Comparison of ENCODE assay signal across 20 cellular contexts in genomic region chr6:47405273-47405672, GRCh38.
DNase-seq lines count a peak whose midpoint lies in the region; ATAC-seq, FAIRE-seq and TF ChIP-seq lines count a peak whose summit lies in the region.
"Had no signal": no experiment of that assay in that cellular context is flagged by ENCODE, and none has a peak within 500 bp of the region (broad histone marks: within the 10 kb centered on the region; RNA-seq: fewer than 3 reads in every experiment).

No MANE protein-coding gene starts in this region.

- TF ChIP-seq CTCF in bronchial epithelial cell (IDR thresholded peaks at IDR 0.05; ENCODE audit: insufficient read depth, low read length, severe bottlenecking) = no peak

- H3K27ac ChIP-seq in mucosa of rectum (ENCODE audit: low read depth in 2 of 2, low read length in 2 of 2) = peak overlapping the region; percentile 71 to 78
- H3K27ac ChIP-seq in effector memory CD4-positive, alpha-beta T cell (ENCODE audit: insufficient read depth, low read length, poor library complexity, severe bottlenecking) = no peak overlapping the region

- DNase-seq in Caki2 (ENCODE audit: low read depth) = peak; percentile 44
- DNase-seq in HT-29 (ENCODE audit: low spot score) = peak; percentile 97
- peak; percentile 31 for DNase-seq in bronchial epithelial cell (ENCODE audit: low read depth)
- no peak for DNase-seq in effector memory CD4-positive, alpha-beta T cell
- no peak for DNase-seq in frontal cortex (ENCODE audit: low spot score in 2 of 2)
- DNase-seq: activated CD4-positive, alpha-beta T cell treated with anti-CD3 and anti-CD28 coated beads, Interleukin-2, amount 10 ng/mL, durations not matched to agents 24 days and 14 days; activated effector memory CD4-positive, alpha-beta T cell treated with Interleukin-2 at 50 U/mL for 16 hours; AML-193; caudate nucleus; GDM1; H7; left ventricle myocardium superior; NCI-H1694; stimulated activated naive B cell treated with anti-CD40 and anti-IgM and Interleukin-4, amounts not matched to agents 10 μg/mL and 1 μg/mL and 100 μg/mL, for 72 hours; T-cell had no signal

- in situ Hi-C loops in Caki2 (cut with HindIII; ENCODE audit: low pct_unique_long_range_greater_than_20kb, low sequenced_read_pairs) = no loop called here

- peaks cover 15 to 45% of the 10 kb centered on the region in 2 donors for H3K4me1 ChIP-seq in mucosa of rectum (ENCODE audit: control insufficient read depth in 2 of 2, insufficient read depth in 2 of 2, low read length in 2 of 2)
- H3K4me1 ChIP-seq in effector memory CD4-positive, alpha-beta T cell (ENCODE audit: control insufficient read depth, insufficient read depth, low read length, poor library complexity, severe bottlenecking) = no peaks in the 10 kb centered on the region

- no peak for ATAC-seq in GM21381 (IDR thresholded peaks at IDR 0.05; ENCODE audit: unreplicated experiment)
- ATAC-seq: esophagus mucosa; left ventricle myocardium superior; Right ventricle myocardium inferior; sciatic nerve; stimulated activated naive B cell treated with anti-CD40 and anti-IgM and Interleukin-4, amounts not matched to agents 10 μg/mL and 1 μg/mL and 100 μg/mL, for 72 hours; T-cell had no signal

- H3K36me3 ChIP-seq in bronchial epithelial cell (ENCODE audit: control insufficient read depth, insufficient read depth, low read length) = no peaks in the 10 kb centered on the region
- no peaks in the 10 kb centered on the region for H3K36me3 ChIP-seq in mucosa of rectum (ENCODE audit: control insufficient read depth in 2 of 2, insufficient read depth in 2 of 2, low read length in 2 of 2)
- no peaks in the 10 kb centered on the region for H3K36me3 ChIP-seq in effector memory CD4-positive, alpha-beta T cell (ENCODE audit: control insufficient read depth, insufficient read depth, low read length)

- no peaks in the 10 kb centered on the region for H3K27me3 ChIP-seq in bronchial epithelial cell (ENCODE audit: control insufficient read depth, insufficient read depth, low read length)
- H3K27me3 ChIP-seq in mucosa of rectum (ENCODE audit: control insufficient read depth in 2 of 2, insufficient read depth in 2 of 2, low read length in 2 of 2) = no peaks in the 10 kb centered on the region
- no peaks in the 10 kb centered on the region for H3K27me3 ChIP-seq in effector memory CD4-positive, alpha-beta T cell (replicated peaks; ENCODE audit: control insufficient read depth, insufficient read depth, low read length, poor library complexity, severe bottlenecking)

- H3K9me3 ChIP-seq in mucosa of rectum (ENCODE audit: control insufficient read depth in 2 of 2, low read length in 2 of 2) = no peaks in the 10 kb centered on the region
- H3K9me3 ChIP-seq in effector memory CD4-positive, alpha-beta T cell (ENCODE audit: control insufficient read depth, low read length) = no peaks in the 10 kb centered on the region

- H3K9ac ChIP-seq in mucosa of rectum (ENCODE audit: low read depth in 1 of 2, low read length in 2 of 2) = peak overlapping the region in 1 of 2 donors; percentile 42

- no peak for FAIRE-seq in bronchial epithelial cell (lab: Jason Lieb, UNC)
- FAIRE-seq in frontal cortex (lab: Jason Lieb, UNC) = no peak

- H3K4me3 ChIP-seq in bronchial epithelial cell (ENCODE audit: low read depth, low read length) (no peak overlapping the region), mucosa of rectum (ENCODE audit: low read length in 2 of 2) (no peak overlapping the region)
- no peak overlapping the region for H3K4me3 ChIP-seq in effector memory CD4-positive, alpha-beta T cell (ENCODE audit: insufficient read depth, low read depth, low read length, poor library complexity, severe bottlenecking)

Comparison
In these comparisons a context has a peak if more than half of its experiments do, and no peak if none do; other contexts are left out.
1. DNase-seq: peak in Caki2 (single experiment), HT-29 (single experiment) and bronchial epithelial cell (single experiment); none in effector memory CD4-positive, alpha-beta T cell (0 of 3) and frontal cortex (0 of 2).